ENCODE assay signal across 23 cellular contexts in genomic region chr22:20046730-20047129, GRCh38. TPM values are rescaled to one million over a fixed set of nuclear protein-coding genes. Genes with fewer than 3 reads are reported as not detected.
DNase-seq lines count a peak whose midpoint lies in the region; ATAC-seq and TF ChIP-seq lines count a peak whose summit lies in the region.
"Had no signal": no experiment of that assay in that cellular context is flagged by ENCODE, and none has a peak within 500 bp of the region (broad histone marks: within the 10 kb centered on the region; RNA-seq: fewer than 3 reads in every experiment).

No MANE protein-coding gene starts in this region.

- H3K27me3 ChIP-seq in BLaER1 (no peaks in the 10 kb centered on the region), aorta (ENCODE audit: control insufficient read depth in 1 of 2, insufficient read depth in 2 of 2, low read length in 1 of 2) (no peaks in the 10 kb centered on the region)
- no peaks in the 10 kb centered on the region for H3K27me3 ChIP-seq in CD4-positive, alpha-beta T cell (ENCODE audit: control insufficient read depth, insufficient read depth, low read length)
- H3K27me3 ChIP-seq: BE2C; BLaER1 treated with 17β-estradiol and CSF1 and Interleukin-3, amounts not matched to agents 10 nM and 100 nM had no signal

- H3K36me3 ChIP-seq in BLaER1 (peaks cover 87% of the 10 kb centered on the region), aorta (ENCODE audit: control insufficient read depth in 1 of 2, insufficient read depth in 2 of 2, low read length in 1 of 2) (peaks cover 0 to 2% of the 10 kb centered on the region in 2 donors)
- H3K36me3 ChIP-seq: BE2C had no signal

- no peaks in the 10 kb centered on the region for H3K27me3 Mint-ChIP-seq in activated CD8-positive, alpha-beta T cell treated with anti-CD3 and anti-CD28 coated beads, Interleukin-2, amount 10 ng/mL, durations not matched to agents 7 days and 5 days (ENCODE audit: low read depth)
- no peaks in the 10 kb centered on the region for H3K27me3 Mint-ChIP-seq in activated CD8-positive, alpha-beta T cell treated with anti-CD3 and anti-CD28 coated beads for 36 hours
- no peaks in the 10 kb centered on the region for H3K27me3 Mint-ChIP-seq in CD4-positive, alpha-beta T cell
- H3K27me3 Mint-ChIP-seq in endothelial cell (ENCODE audit: unreplicated experiment): no peaks in the 10 kb centered on the region
- H3K27me3 Mint-ChIP-seq: CD4-positive, alpha-beta memory T cell had no signal

- H3K27ac ChIP-seq in BLaER1: no peak overlapping the region
- no peak overlapping the region for H3K27ac ChIP-seq in CD4-positive, alpha-beta T cell (ENCODE audit: low read depth, low read length)
- H3K27ac ChIP-seq in aorta (ENCODE audit: low read depth in 1 of 2, low read length in 2 of 2): no peak overlapping the region
- H3K27ac ChIP-seq: BLaER1 treated with 17β-estradiol and CSF1 and Interleukin-3, amounts not matched to agents 10 nM and 100 nM; C4-2B had no signal

- H3K9me3 Mint-ChIP-seq in activated CD8-positive, alpha-beta T cell treated with anti-CD3 and anti-CD28 coated beads, Interleukin-2, amount 10 ng/mL, durations not matched to agents 7 days and 5 days (ENCODE audit: insufficient read depth): peaks cover 14% of the 10 kb centered on the region
- peaks cover 13% of the 10 kb centered on the region for H3K9me3 Mint-ChIP-seq in activated CD8-positive, alpha-beta T cell treated with anti-CD3 and anti-CD28 coated beads for 36 hours
- H3K9me3 Mint-ChIP-seq in CD4-positive, alpha-beta T cell: no peaks in the 10 kb centered on the region
- H3K9me3 Mint-ChIP-seq in endothelial cell (ENCODE audit: unreplicated experiment): no peaks in the 10 kb centered on the region
- H3K9me3 Mint-ChIP-seq: CD8-positive, alpha-beta memory T cell had no signal

- H3K9me3 ChIP-seq in BLaER1: peaks cover 19% of the 10 kb centered on the region
- H3K9me3 ChIP-seq in CD4-positive, alpha-beta T cell (ENCODE audit: control insufficient read depth, low read length): no peaks in the 10 kb centered on the region
- no peaks in the 10 kb centered on the region for H3K9me3 ChIP-seq in aorta (ENCODE audit: control insufficient read depth, low read length)
- H3K9me3 ChIP-seq: BE2C had no signal

- WGBS in aorta, 2 donors: 85 to 87% methylated on average over 4 of the region's 4 CpGs

- no peak overlapping the region for H3K9ac ChIP-seq in BLaER1
- H3K9ac ChIP-seq: BLaER1 treated with 17β-estradiol and CSF1 and Interleukin-3, amounts not matched to agents 10 nM and 100 nM had no signal

- DNase-seq in activated CD8-positive, alpha-beta T cell treated with anti-CD3 and anti-CD28 coated beads, Interleukin-2, amount 10 ng/mL, durations not matched to agents 7 days and 5 days: no peak
- DNase-seq in activated CD8-positive, alpha-beta T cell treated with anti-CD3 and anti-CD28 coated beads for 36 hours: no peak
- no peak for DNase-seq in CD4-positive, alpha-beta T cell
- DNase-seq in endothelial cell (ENCODE audit: low spot score) (no peak), aorta (no peak)
- DNase-seq: 8988T; ACHN; BE2C; CD4-positive, alpha-beta memory T cell; CD8-positive, alpha-beta memory T cell; COR-L47; DMS 273 treated with DMSO at 0.1 percent for 48 hours; DMS153; DMS53; DMS79; DND-41; EL; GDM1 had no signal

- peak overlapping the region; percentile 2 for H3K27ac Mint-ChIP-seq in activated CD8-positive, alpha-beta T cell treated with anti-CD3 and anti-CD28 coated beads, Interleukin-2, amount 10 ng/mL, durations not matched to agents 7 days and 5 days
- no peak overlapping the region for H3K27ac Mint-ChIP-seq in activated CD8-positive, alpha-beta T cell treated with anti-CD3 and anti-CD28 coated beads for 36 hours
- peak overlapping the region; percentile 36 for H3K27ac Mint-ChIP-seq in CD4-positive, alpha-beta T cell
- H3K27ac Mint-ChIP-seq in endothelial cell (ENCODE audit: unreplicated experiment): no peak overlapping the region

- peaks cover 3% of the 10 kb centered on the region for H3K4me1 Mint-ChIP-seq in activated CD8-positive, alpha-beta T cell treated with anti-CD3 and anti-CD28 coated beads, Interleukin-2, amount 10 ng/mL, durations not matched to agents 7 days and 5 days (ENCODE audit: low read depth)
- H3K4me1 Mint-ChIP-seq in activated CD8-positive, alpha-beta T cell treated with anti-CD3 and anti-CD28 coated beads for 36 hours (ENCODE audit: low read depth): peaks cover 8% of the 10 kb centered on the region
- H3K4me1 Mint-ChIP-seq in CD4-positive, alpha-beta T cell (ENCODE audit: low read depth): peaks cover 10% of the 10 kb centered on the region
- no peaks in the 10 kb centered on the region for H3K4me1 Mint-ChIP-seq in endothelial cell (ENCODE audit: unreplicated experiment)

- H3K36me3 Mint-ChIP-seq in activated CD8-positive, alpha-beta T cell treated with anti-CD3 and anti-CD28 coated beads, Interleukin-2, amount 10 ng/mL, durations not matched to agents 7 days and 5 days (ENCODE audit: low read depth): peaks cover 54% of the 10 kb centered on the region
- peaks cover 33% of the 10 kb centered on the region for H3K36me3 Mint-ChIP-seq in activated CD8-positive, alpha-beta T cell treated with anti-CD3 and anti-CD28 coated beads for 36 hours (ENCODE audit: low read depth)
- peaks cover 50% of the 10 kb centered on the region for H3K36me3 Mint-ChIP-seq in CD4-positive, alpha-beta T cell (ENCODE audit: low read depth)
- H3K36me3 Mint-ChIP-seq in endothelial cell (ENCODE audit: low read depth, unreplicated experiment): peaks cover 20% of the 10 kb centered on the region

- H3K4me2 ChIP-seq in BLaER1: peak overlapping the region; percentile 17; the same call in 1 of the 2 replicates

- peaks cover 31% of the 10 kb centered on the region for H3K4me1 ChIP-seq in BLaER1
- no peaks in the 10 kb centered on the region for H3K4me1 ChIP-seq in aorta (ENCODE audit: control insufficient read depth in 1 of 2, insufficient read depth in 2 of 2, low read length in 2 of 2)
- H3K4me1 ChIP-seq: BE2C had no signal

- no peak for TF ChIP-seq CTCF in activated CD8-positive, alpha-beta T cell treated with anti-CD3 and anti-CD28 coated beads for 36 hours (IDR thresholded peaks at IDR 0.05)
- TF ChIP-seq CTCF in CD4-positive, alpha-beta T cell (IDR thresholded peaks at IDR 0.05): no peak
- TF ChIP-seq CTCF in endothelial cell (IDR thresholded peaks at IDR 0.05; ENCODE audit: unreplicated experiment): no peak

- CTCF ChIA-PET in activated CD8-positive, alpha-beta T cell treated with anti-CD3 and anti-CD28 coated beads, Interleukin-2, amount 10 ng/mL, durations not matched to agents 7 days and 5 days (lab: Charles Lee): no interaction called here
- CTCF ChIA-PET in activated CD8-positive, alpha-beta T cell treated with anti-CD3 and anti-CD28 coated beads for 36 hours (lab: Charles Lee): no interaction called here
- CTCF ChIA-PET in CD4-positive, alpha-beta T cell (lab: Charles Lee): no interaction called here

- H3K4me3 ChIP-seq in BLaER1: no peak overlapping the region
- H3K4me3 ChIP-seq in aorta (ENCODE audit: low read length in 2 of 2): no peak overlapping the region
- H3K4me3 ChIP-seq: GM12878 had no signal

- no peak overlapping the region for H3K4me3 Mint-ChIP-seq in activated CD8-positive, alpha-beta T cell treated with anti-CD3 and anti-CD28 coated beads, Interleukin-2, amount 10 ng/mL, durations not matched to agents 7 days and 5 days
- no peak overlapping the region for H3K4me3 Mint-ChIP-seq in activated CD8-positive, alpha-beta T cell treated with anti-CD3 and anti-CD28 coated beads for 36 hours
- no peak overlapping the region for H3K4me3 Mint-ChIP-seq in CD4-positive, alpha-beta T cell
- peak overlapping the region; percentile 81 for H3K4me3 Mint-ChIP-seq in endothelial cell (ENCODE audit: unreplicated experiment)
- H3K4me3 Mint-ChIP-seq: CD4-positive, alpha-beta memory T cell; CD8-positive, alpha-beta memory T cell had no signal

- POLR2A ChIA-PET in activated CD8-positive, alpha-beta T cell treated with anti-CD3 and anti-CD28 coated beads, Interleukin-2, amount 10 ng/mL, durations not matched to agents 7 days and 5 days (lab: Charles Lee): no interaction called here
- POLR2A ChIA-PET in activated CD8-positive, alpha-beta T cell treated with anti-CD3 and anti-CD28 coated beads for 36 hours (lab: Charles Lee): no interaction called here
- POLR2A ChIA-PET in CD4-positive, alpha-beta T cell (lab: Charles Lee): no interaction called here

- no peaks in the 10 kb centered on the region for H4K20me1 ChIP-seq in BLaER1

- intact Hi-C loops in activated CD8-positive, alpha-beta T cell treated with anti-CD3 and anti-CD28 coated beads for 36 hours (cut with micrococcal nuclease): no loop called here
- intact Hi-C loops in CD4-positive, alpha-beta T cell (cut with DNase I, micrococcal nuclease): no loop called here
- intact Hi-C loops in aorta (cut with DNase I): no loop called here

- no peak for ATAC-seq in activated CD8-positive, alpha-beta T cell treated with anti-CD3 and anti-CD28 coated beads, Interleukin-2, amount 10 ng/mL, durations not matched to agents 7 days and 5 days
- ATAC-seq in activated CD8-positive, alpha-beta T cell treated with anti-CD3 and anti-CD28 coated beads for 36 hours: no peak
- ATAC-seq in CD4-positive, alpha-beta T cell (ENCODE audit: poor library complexity): no peak
- no peak for ATAC-seq in GM18520 (IDR thresholded peaks at IDR 0.05; ENCODE audit: unreplicated experiment)
- ATAC-seq in aorta (ENCODE audit: low FRiP score): no peak
- ATAC-seq: GM12878 had no signal

RNA-seq across cellular contexts. Expression of gene TANGO2, which starts 25.8 kb away (rescaled TPM):
- 10 to 100 TPM; 39.1 to 43.3 TPM for total RNA-seq in activated CD8-positive, alpha-beta T cell treated with anti-CD3 and anti-CD28 coated beads, Interleukin-2, amount 10 ng/mL, durations not matched to agents 7 days and 5 days
- 10 to 100 TPM; 15.7 to 18.3 TPM for total RNA-seq in activated CD8-positive, alpha-beta T cell treated with anti-CD3 and anti-CD28 coated beads for 36 hours
- 10 to 100 TPM; 10.3 to 10.5 TPM for total RNA-seq in CD4-positive, alpha-beta T cell
- total RNA-seq in endothelial cell (ENCODE audit: unreplicated experiment): 15.3 TPM
- total RNA-seq in aorta: 10 to 100 TPM; 35.2 to 45.3 TPM
- polyA plus RNA-seq in aorta: 10 to 100 TPM; 24.8 to 38.0 TPM

RNA-seq across cellular contexts. Expression of gene ARVCF, which starts 30.1 kb away (rescaled TPM):
- total RNA-seq in activated CD8-positive, alpha-beta T cell treated with anti-CD3 and anti-CD28 coated beads, Interleukin-2, amount 10 ng/mL, durations not matched to agents 7 days and 5 days: 1 to 10 TPM in 1 of 2 experiments, under 1 TPM in 1; 0.86 to 1.4 TPM
- total RNA-seq in activated CD8-positive, alpha-beta T cell treated with anti-CD3 and anti-CD28 coated beads for 36 hours: 1 to 10 TPM; 1.2 to 1.9 TPM
- 1 to 10 TPM; 2.2 to 2.5 TPM for total RNA-seq in CD4-positive, alpha-beta T cell
- total RNA-seq in endothelial cell (ENCODE audit: unreplicated experiment) (67.3 TPM), aorta (10 to 100 TPM; 59.7 to 64.4 TPM)
- polyA plus RNA-seq in aorta: 100 to 1,000 TPM in 1 of 2 donors, 10 to 100 TPM in 1; 15.4 to 102 TPM

RNA-seq across cellular contexts. Expression of gene DGCR8, which starts 33.3 kb away (rescaled TPM):
- total RNA-seq in activated CD8-positive, alpha-beta T cell treated with anti-CD3 and anti-CD28 coated beads, Interleukin-2, amount 10 ng/mL, durations not matched to agents 7 days and 5 days: 10 to 100 TPM; 52.3 to 55.2 TPM
- total RNA-seq in activated CD8-positive, alpha-beta T cell treated with anti-CD3 and anti-CD28 coated beads for 36 hours: 10 to 100 TPM; 35.0 to 38.8 TPM
- 10 to 100 TPM; 17.8 to 18.5 TPM for total RNA-seq in CD4-positive, alpha-beta T cell
- total RNA-seq in endothelial cell (ENCODE audit: unreplicated experiment) (46.6 TPM), aorta (10 to 100 TPM; 31.9 to 43.9 TPM)
- 10 to 100 TPM in 1 of 2 donors, 1 to 10 TPM in 1; 5.5 to 22.5 TPM for polyA plus RNA-seq in aorta

Comparison
In these comparisons a context has a peak if more than half of its experiments do, and no peak if none do; other contexts are left out.
1. H3K27ac Mint-ChIP-seq: peak in activated CD8-positive, alpha-beta T cell treated with anti-CD3 and anti-CD28 coated beads, Interleukin-2, amount 10 ng/mL, durations not matched to agents 7 days and 5 days (single experiment) and CD4-positive, alpha-beta T cell (single experiment); none in activated CD8-positive, alpha-beta T cell treated with anti-CD3 and anti-CD28 coated beads for 36 hours (single experiment) and endothelial cell (single experiment).
2. RNA of gene ARVCF, which starts 30.1 kb away (total RNA-seq): 67.3 TPM in endothelial cell (single experiment) and 59.7 to 64.4 TPM in aorta; 2.2 to 2.5 TPM in CD4-positive, alpha-beta T cell, 1.2 to 1.9 TPM in activated CD8-positive, alpha-beta T cell treated with anti-CD3 and anti-CD28 coated beads for 36 hours and 0.86 to 1.4 TPM in activated CD8-positive, alpha-beta T cell treated with anti-CD3 and anti-CD28 coated beads, Interleukin-2, amount 10 ng/mL, durations not matched to agents 7 days and 5 days; every median in the first group is over 10 times any median in the second.